In the genomic region with DNA sequence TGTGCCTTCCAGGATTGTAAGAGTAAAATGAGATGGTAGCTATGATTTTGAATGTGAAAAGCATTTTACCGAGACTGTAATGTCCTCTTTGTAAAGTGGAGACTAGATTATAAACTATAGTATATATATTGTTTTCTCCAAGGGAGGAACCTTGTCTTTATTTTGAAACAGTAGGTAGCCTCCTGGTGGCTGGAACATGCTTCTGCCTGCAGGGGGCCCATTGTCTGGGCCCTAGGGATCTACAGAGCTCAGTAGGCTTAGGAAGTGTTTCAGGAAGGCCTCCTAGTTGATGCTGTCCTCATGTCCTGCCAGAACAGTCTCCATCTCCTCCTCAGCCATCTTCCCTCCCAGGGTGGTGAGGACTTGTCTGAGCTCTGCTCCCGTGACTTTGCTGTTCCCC, we compare ENCODE assay signal across 1 cellular context.
A peak's percentile ranks its signal among the peaks of the same experiment; 100 is the strongest.
TF ChIP-seq lines count a peak whose summit lies in the region.

No MANE protein-coding gene starts in this region.

TF ChIP-seq in HepG2, 621 proteins besides CTCF, POLR2A, EP300 and RAD21:
- TF ChIP-seq ZNF207 (IDR thresholded peaks at IDR 0.05; ENCODE audit: borderline replicate concordance) (no peak), ZMYM4 (CRISPR knock-in tag; IDR thresholded peaks at IDR 0.05) (no peak), FOXP1 (IDR thresholded peaks at IDR 0.05) (no peak), FOXP1 (CRISPR knock-in tag; IDR thresholded peaks at IDR 0.05) (no peak), SMAD9 (CRISPR knock-in tag; IDR thresholded peaks at IDR 0.05) (no peak), ZFX (CRISPR knock-in tag; IDR thresholded peaks at IDR 0.05; ENCODE audit: low read depth) (0 out of 2 replicates have a peak, but pooled peaks have one; percentile 16), ZNF709 (CRISPR knock-in tag; IDR thresholded peaks at IDR 0.05) (no peak), ESRRA (CRISPR knock-in tag; IDR thresholded peaks at IDR 0.05; ENCODE audit: low read depth) (no peak), GATAD2A (CRISPR knock-in tag; IDR thresholded peaks at IDR 0.05) (0 out of 2 replicates have a peak, but pooled peaks have one; percentile 10), CHCHD3 (CRISPR knock-in tag; IDR thresholded peaks at IDR 0.05) (no peak), SRSF4 (IDR thresholded peaks at IDR 0.05; ENCODE audit: low read depth, low read length, poor library complexity, severe bottlenecking) (no peak), SMC3 (IDR thresholded peaks at IDR 0.05; ENCODE audit: low read length) (peak; percentile 65), STAG1 (CRISPR knock-in tag; IDR thresholded peaks at IDR 0.05) (peak; percentile 43), JDP2 (CRISPR knock-in tag; IDR thresholded peaks at IDR 0.05; ENCODE audit: borderline replicate concordance) (no peak), BCL6 (CRISPR knock-in tag; IDR thresholded peaks at IDR 0.05) (0 out of 2 replicates have a peak, but pooled peaks have one; percentile 20), YY1 (IDR thresholded peaks at IDR 0.05; ENCODE audit: insufficient read depth, insufficient replicate concordance, low read depth, low read length) (peak; percentile 13), ZNF614 (CRISPR knock-in tag; IDR thresholded peaks at IDR 0.05; ENCODE audit: borderline replicate concordance) (0 out of 2 replicates have a peak, but pooled peaks have one; percentile 43), SAP130 (CRISPR knock-in tag; IDR thresholded peaks at IDR 0.05; ENCODE audit: low read depth) (0 out of 2 replicates have a peak, but pooled peaks have one; percentile 10), NR3C1 (CRISPR knock-in tag; IDR thresholded peaks at IDR 0.05) (no peak)
- TF ChIP-seq, protein P1, sequence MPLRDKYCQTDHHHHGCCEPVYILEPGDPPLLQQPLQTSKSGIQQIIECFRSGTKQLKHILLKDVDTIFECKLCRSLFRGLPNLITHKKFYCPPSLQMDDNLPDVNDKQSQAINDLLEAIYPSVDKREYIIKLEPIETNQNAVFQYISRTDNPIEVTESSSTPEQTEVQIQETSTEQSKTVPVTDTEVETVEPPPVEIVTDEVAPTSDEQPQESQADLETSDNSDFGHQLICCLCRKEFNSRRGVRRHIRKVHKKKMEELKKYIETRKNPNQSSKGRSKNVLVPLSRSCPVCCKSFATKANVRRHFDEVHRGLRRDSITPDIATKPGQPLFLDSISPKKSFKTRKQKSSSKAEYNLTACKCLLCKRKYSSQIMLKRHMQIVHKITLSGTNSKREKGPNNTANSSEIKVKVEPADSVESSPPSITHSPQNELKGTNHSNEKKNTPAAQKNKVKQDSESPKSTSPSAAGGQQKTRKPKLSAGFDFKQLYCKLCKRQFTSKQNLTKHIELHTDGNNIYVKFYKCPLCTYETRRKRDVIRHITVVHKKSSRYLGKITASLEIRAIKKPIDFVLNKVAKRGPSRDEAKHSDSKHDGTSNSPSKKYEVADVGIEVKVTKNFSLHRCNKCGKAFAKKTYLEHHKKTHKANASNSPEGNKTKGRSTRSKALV (CRISPR knock-in tag; IDR thresholded peaks at IDR 0.05): no peak
TF ChIP-seq in HepG2: peak in this region for 8.
